ENCODE assay signal across 10 cellular contexts in genomic region chr17:39144414-39144813, GRCh38. TPM values are rescaled to one million over a fixed set of nuclear protein-coding genes. Genes with fewer than 3 reads are reported as not detected.
A peak's percentile ranks its signal among the peaks of the same experiment; 100 is the strongest.
DNase-seq lines count a peak whose midpoint lies in the region; ATAC-seq, FAIRE-seq and TF ChIP-seq lines count a peak whose summit lies in the region.
"Had no signal": no experiment of that assay in that cellular context is flagged by ENCODE, and none has a peak within 500 bp of the region (broad histone marks: within the 10 kb centered on the region; RNA-seq: fewer than 3 reads in every experiment).

No MANE protein-coding gene starts in this region.

- DNase-seq in NCI-H2107 treated with DMSO at 0.1 percent for 48 hours (lab: John Stamatoyannopoulos, UW; ENCODE audit: unreplicated experiment) (peak; percentile 87), coronary artery (ENCODE audit: low spot score) (no peak), GM19239 (ENCODE audit: insufficient read length, low spot score) (no peak)
- no peak for DNase-seq in naive thymus-derived CD4-positive, alpha-beta T cell
- DNase-seq: DND-41 had no signal

- no peaks in the 10 kb centered on the region for H3K36me3 ChIP-seq in BLaER1 treated with 17β-estradiol and CSF1 and Interleukin-3, amounts not matched to agents 10 nM and 100 nM
- no peaks in the 10 kb centered on the region for H3K36me3 ChIP-seq in naive thymus-derived CD4-positive, alpha-beta T cell (ENCODE audit: control insufficient read depth in 2 of 3, insufficient read depth in 3 of 3, low read length in 3 of 3)

- CTCF ChIA-PET in naive thymus-derived CD4-positive, alpha-beta T cell (lab: Charles Lee) = interaction anchor here (1.2 to 3.2 kb wide), 2 partner anchors 9 to 162 kb away, joined by 5 to 12 read pairs; no protein-coding TSS in a partner anchor

- no peak overlapping the region for H3K9ac ChIP-seq in BLaER1 treated with 17β-estradiol and CSF1 and Interleukin-3, amounts not matched to agents 10 nM and 100 nM

- no peak for FAIRE-seq in GM19239 (lab: Jason Lieb, UNC)

- no peak for TF ChIP-seq CTCF in coronary artery (IDR thresholded peaks at IDR 0.05)

- H3K27ac ChIP-seq in BLaER1 treated with 17β-estradiol and CSF1 and Interleukin-3, amounts not matched to agents 10 nM and 100 nM = no peak overlapping the region
- peak overlapping the region; percentile 37 to 78 for H3K27ac ChIP-seq in coronary artery
- no peak overlapping the region for H3K27ac ChIP-seq in naive thymus-derived CD4-positive, alpha-beta T cell (ENCODE audit: low read depth, low read length)
- H3K27ac ChIP-seq: SK-N-MC had no signal

- H3K4me1 Mint-ChIP-seq in naive thymus-derived CD4-positive, alpha-beta T cell = peaks cover 0 to 39% (median 26%) of the 10 kb centered on the region in 7 donors

- peaks cover 0 to 10% (median 8%) of the 10 kb centered on the region in 11 experiments; a peak in 5 of 22 replicates for H3K9me3 ChIP-seq in BLaER1 treated with 17β-estradiol and CSF1 and Interleukin-3, amounts not matched to agents 10 nM and 100 nM (replicated peaks in 1 of 11)
- no peaks in the 10 kb centered on the region for H3K9me3 ChIP-seq in naive thymus-derived CD4-positive, alpha-beta T cell (ENCODE audit: control insufficient read depth in 2 of 3, low read length in 3 of 3)

- H3K27me3 Mint-ChIP-seq in naive thymus-derived CD4-positive, alpha-beta T cell = peaks cover 0 to 12% (median 0%) of the 10 kb centered on the region in 5 donors

- peaks cover 0 to 6% (median 4%) of the 10 kb centered on the region in 5 donors for H3K36me3 Mint-ChIP-seq in naive thymus-derived CD4-positive, alpha-beta T cell

- ATAC-seq in naive thymus-derived CD4-positive, alpha-beta T cell = no peak
- ATAC-seq in HG03135 (IDR thresholded peaks at IDR 0.05; ENCODE audit: unreplicated experiment) = no peak
- ATAC-seq in HG03521 (IDR thresholded peaks at IDR 0.05; ENCODE audit: unreplicated experiment) = no peak
- ATAC-seq in GM21381 (IDR thresholded peaks at IDR 0.05; ENCODE audit: unreplicated experiment) = no peak

- no peak overlapping the region for H3K4me3 Mint-ChIP-seq in naive thymus-derived CD4-positive, alpha-beta T cell

- H3K9me3 Mint-ChIP-seq in naive thymus-derived CD4-positive, alpha-beta T cell = peaks cover 0 to 5% (median 0%) of the 10 kb centered on the region in 11 donors

- POLR2A ChIA-PET in naive thymus-derived CD4-positive, alpha-beta T cell (lab: Charles Lee) = interaction anchor here (0.6 to 0.9 kb wide), 2 partner anchors 9 to 10 kb away, joined by 3 read pairs; no protein-coding TSS in a partner anchor

- 0 out of 22 replicates have a peak, but pooled peaks cover 0 to 5% (median 0%) of the 10 kb centered on the region in 11 experiments for H4K20me1 ChIP-seq in BLaER1 treated with 17β-estradiol and CSF1 and Interleukin-3, amounts not matched to agents 10 nM and 100 nM

- intact Hi-C loops in naive thymus-derived CD4-positive, alpha-beta T cell (cut with micrococcal nuclease) = no loop called here

- no peak overlapping the region for H3K4me3 ChIP-seq in BLaER1 treated with 17β-estradiol and CSF1 and Interleukin-3, amounts not matched to agents 10 nM and 100 nM
- H3K4me3 ChIP-seq in coronary artery = no peak overlapping the region
- no peak overlapping the region for H3K4me3 ChIP-seq in naive thymus-derived CD4-positive, alpha-beta T cell (ENCODE audit: low read length)
- H3K4me3 ChIP-seq: SK-N-MC had no signal

- peak overlapping the region in 7 of 9 donors; percentile 0 to 70 (median 43) for H3K27ac Mint-ChIP-seq in naive thymus-derived CD4-positive, alpha-beta T cell

- peaks cover 6 to 9% (median 9%) of the 10 kb centered on the region in 11 experiments for H3K27me3 ChIP-seq in BLaER1 treated with 17β-estradiol and CSF1 and Interleukin-3, amounts not matched to agents 10 nM and 100 nM
- no peaks in the 10 kb centered on the region for H3K27me3 ChIP-seq in naive thymus-derived CD4-positive, alpha-beta T cell (ENCODE audit: control insufficient read depth in 2 of 2, insufficient read depth in 2 of 2, low read length in 2 of 2)

- peaks cover 0 to 11% (median 7%) of the 10 kb centered on the region in 10 experiments; a peak in 11 of 20 replicates for H3K4me1 ChIP-seq in BLaER1 treated with 17β-estradiol and CSF1 and Interleukin-3, amounts not matched to agents 10 nM and 100 nM
- peaks cover 0 to 5% of the 10 kb centered on the region in 2 donors for H3K4me1 ChIP-seq in naive thymus-derived CD4-positive, alpha-beta T cell (ENCODE audit: control insufficient read depth in 2 of 2, insufficient read depth in 2 of 2, low read length in 2 of 2)

- H3K4me2 ChIP-seq in BLaER1 treated with 17β-estradiol and CSF1 and Interleukin-3, amounts not matched to agents 10 nM and 100 nM = peak overlapping the region in 7 of 11 experiments; percentile 17 to 59 (median 36); a peak in 11 of 22 replicates

RNA-seq across cellular contexts. Expression of gene PLXDC1, which starts 7.0 kb away (rescaled TPM):
- total RNA-seq in naive thymus-derived CD4-positive, alpha-beta T cell = 10 to 100 TPM in 4 of 5 experiments, 1 to 10 TPM in 1; 2.3 to 55.7 (median 31.8) TPM
- 10 to 100 TPM; 19.3 to 22.5 TPM for polyA plus RNA-seq in naive thymus-derived CD4-positive, alpha-beta T cell

RNA-seq across cellular contexts. Expression of gene ARL5C, which starts 21.5 kb away (rescaled TPM):
- under 1 TPM in 2 of 5 experiments, not detected in 3; 0.34 to 0.78 TPM for total RNA-seq in naive thymus-derived CD4-positive, alpha-beta T cell
- polyA plus RNA-seq in naive thymus-derived CD4-positive, alpha-beta T cell = under 1 TPM in 1 of 2 donors, not detected in 1; 0.15 TPM

RNA-seq across cellular contexts. Expression of gene CACNB1, which starts 53.1 kb away (rescaled TPM):
- 10 to 100 TPM; 10.7 to 22.0 (median 12.8) TPM for total RNA-seq in naive thymus-derived CD4-positive, alpha-beta T cell
- polyA plus RNA-seq in naive thymus-derived CD4-positive, alpha-beta T cell = 1 to 10 TPM in 1 of 2 donors, under 1 TPM in 1; 0.39 to 1.9 TPM

RNA-seq across cellular contexts. Expression of gene RPL19, which starts 55.7 kb away (rescaled TPM):
- total RNA-seq in naive thymus-derived CD4-positive, alpha-beta T cell = 1,000 to 10,000 TPM; 1,932 to 3,942 (median 3,777) TPM
- polyA plus RNA-seq in naive thymus-derived CD4-positive, alpha-beta T cell = 1,000 to 10,000 TPM; 4,326 to 4,957 TPM

Comparison
In these comparisons a context has a peak if more than half of its experiments do, and no peak if none do; other contexts are left out.
1. H3K27ac ChIP-seq: peak in coronary artery (2 of 2); none in BLaER1 treated with 17β-estradiol and CSF1 and Interleukin-3, amounts not matched to agents 10 nM and 100 nM (0 of 11) and naive thymus-derived CD4-positive, alpha-beta T cell (single experiment).